In the genomic region with DNA sequence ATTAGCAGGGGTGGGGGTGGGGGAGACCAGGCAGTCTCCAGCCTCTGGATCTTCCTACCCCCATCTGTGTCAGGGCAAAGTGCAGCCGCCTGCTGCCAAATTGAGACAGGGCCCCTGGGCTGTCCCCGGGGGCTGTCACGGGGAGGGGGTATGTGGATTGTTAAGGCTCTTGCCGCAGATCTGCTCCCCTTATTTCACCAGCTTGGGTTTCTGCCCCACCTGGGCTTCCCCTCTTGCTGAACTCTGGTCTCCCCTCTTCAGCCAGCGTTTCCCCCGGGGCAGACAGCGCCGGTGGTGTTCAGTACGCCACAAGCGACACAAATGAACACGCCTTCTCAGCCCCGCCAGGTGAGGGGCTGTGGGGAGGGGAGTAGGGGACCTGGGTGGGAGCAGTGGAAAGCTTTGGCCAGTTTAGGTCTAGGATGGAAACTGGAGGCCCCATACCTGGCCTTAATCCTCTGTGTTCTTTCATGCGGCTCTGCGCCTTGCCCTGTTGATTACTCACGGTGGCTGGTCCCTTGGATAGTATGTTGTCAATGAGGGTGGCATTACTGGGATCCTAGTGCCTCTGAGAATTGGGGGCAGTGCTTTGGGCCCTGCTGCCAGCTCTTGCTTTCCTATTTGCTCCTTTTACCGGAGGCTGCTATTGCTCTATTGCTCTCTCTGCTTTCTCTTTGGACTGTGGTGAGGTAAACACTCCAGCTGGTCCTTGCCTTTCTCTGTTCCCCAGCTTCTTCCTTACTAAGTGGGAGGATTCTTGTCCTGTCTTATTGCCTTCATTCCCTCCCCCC, we compare ENCODE assay signal across 8 cellular contexts. TPM values are rescaled to one million over a fixed set of nuclear protein-coding genes. Genes with fewer than 3 reads are reported as not detected.
A peak's percentile ranks its signal among the peaks of the same experiment; 100 is the strongest.
DNase-seq lines count a peak whose midpoint lies in the region; ATAC-seq and TF ChIP-seq lines count a peak whose summit lies in the region.

No MANE protein-coding gene starts in this region.

- TF ChIP-seq RAD21 in liver (IDR thresholded peaks at IDR 0.05): no peak

- H3K36me3 ChIP-seq in right atrium auricular region (peaks cover 18% of the 10 kb centered on the region), ascending aorta (peaks cover 17 to 27% of the 10 kb centered on the region in 2 donors), liver (ENCODE audit: control insufficient read depth in 4 of 4, insufficient read depth in 3 of 4, low read depth in 1 of 4, low read length in 3 of 4) (peaks cover 11 to 26% (median 16%) of the 10 kb centered on the region in 4 donors), upper lobe of left lung (peaks cover 5 to 37% (median 22%) of the 10 kb centered on the region in 4 donors)

- H3K27me3 ChIP-seq in right atrium auricular region (no peaks in the 10 kb centered on the region), ascending aorta (no peaks in the 10 kb centered on the region), liver (ENCODE audit: control insufficient read depth in 4 of 4, insufficient read depth in 4 of 4, low read length in 3 of 4) (no peaks in the 10 kb centered on the region), upper lobe of left lung (no peaks in the 10 kb centered on the region)

- H3K4me1 ChIP-seq in right atrium auricular region (peaks cover 0 to 61% of the 10 kb centered on the region in 2 donors), ascending aorta (peaks cover 30 to 48% of the 10 kb centered on the region in 2 donors), liver (ENCODE audit: control insufficient read depth in 4 of 4, insufficient read depth in 4 of 4, low read length in 3 of 4) (peaks cover 13 to 58% (median 53%) of the 10 kb centered on the region in 4 donors), upper lobe of left lung (peaks cover 54 to 64% (median 58%) of the 10 kb centered on the region in 4 donors)

- no peak for TF ChIP-seq EP300 in upper lobe of left lung (IDR thresholded peaks at IDR 0.05)

- H3K9me3 ChIP-seq in right atrium auricular region: no peaks in the 10 kb centered on the region
- H3K9me3 ChIP-seq in ascending aorta: no peaks in the 10 kb centered on the region
- no peaks in the 10 kb centered on the region for H3K9me3 ChIP-seq in liver (ENCODE audit: control insufficient read depth in 4 of 4, low read length in 3 of 4)
- no peaks in the 10 kb centered on the region for H3K9me3 ChIP-seq in upper lobe of left lung

- 21% methylated on average over 16 of the region's 16 CpGs for WGBS in liver
- WGBS in upper lobe of left lung, 2 donors: 28 to 51% methylated on average over 4 to 16 of the region's 16 CpGs

- intact Hi-C loops in cardiac septum (cut with DNase I): loop anchor here (2.0 kb wide), 2 partner anchors 21 to 47 kb away; a partner anchor contains a TSS
- intact Hi-C loops in ascending aorta (cut with DNase I): loop anchor here (1.0 to 10.0 kb wide), 3 partner anchors 46 to 969 kb away; a partner anchor contains a TSS

- no peak for DNase-seq in right atrium auricular region (ENCODE audit: low spot score)
- no peak for DNase-seq in cardiac septum (ENCODE audit: low spot score)
- no peak for DNase-seq in ascending aorta (ENCODE audit: low spot score in 2 of 2)
- DNase-seq in upper lobe of left lung: peak in 1 of 2 donors; percentile 42
- no peak for DNase-seq in HCEC 1CT
- DNase-seq in stimulated activated CD4-positive, alpha-beta T cell treated with anti-CD3 and anti-CD28 coated beads, Interleukin-2, amount 100 ng/mL, for 24 hours: no peak

- peak overlapping the region; percentile 64 for H3K9ac ChIP-seq in liver (ENCODE audit: low read depth in 1 of 2, low read length in 2 of 2)

- H3K4me3 ChIP-seq in right atrium auricular region (peak overlapping the region; percentile 76 to 77), ascending aorta (peak overlapping the region; percentile 76 to 79), liver (ENCODE audit: low read depth in 1 of 3, low read length in 3 of 3) (peak overlapping the region; percentile 88 to 98 (median 96)), upper lobe of left lung (peak overlapping the region; percentile 83 to 93 (median 88))

- no peak for TF ChIP-seq CTCF in right atrium auricular region (IDR thresholded peaks at IDR 0.05)
- TF ChIP-seq CTCF in ascending aorta (IDR thresholded peaks at IDR 0.05): no peak
- TF ChIP-seq CTCF in liver (IDR thresholded peaks at IDR 0.05; ENCODE audit: low read depth, low read length, missing input control): no peak
- no peak for TF ChIP-seq CTCF in upper lobe of left lung (IDR thresholded peaks at IDR 0.05)

- peak overlapping the region; percentile 92 to 96 for H3K27ac ChIP-seq in right atrium auricular region
- peak overlapping the region; percentile 95 to 98 for H3K27ac ChIP-seq in ascending aorta
- peak overlapping the region; percentile 88 to 92 for H3K27ac ChIP-seq in liver (ENCODE audit: low read depth in 1 of 2, low read length in 2 of 2)
- H3K27ac ChIP-seq in upper lobe of left lung: peak overlapping the region; percentile 97 to 98 (median 98)

- ATAC-seq in upper lobe of left lung (ENCODE audit: low FRiP score in 2 of 2): no peak
- no peak for ATAC-seq in GM19467 (IDR thresholded peaks at IDR 0.05; ENCODE audit: unreplicated experiment)

- no peak for TF ChIP-seq POLR2A in upper lobe of left lung (IDR thresholded peaks at IDR 0.05)

TF ChIP-seq in liver, 16 proteins besides CTCF, POLR2A, EP300 and RAD21:
- TF ChIP-seq RXRA (IDR thresholded peaks at IDR 0.05) (peak in 1 of 2 donors; percentile 31), GABPA (IDR thresholded peaks at IDR 0.05 in 1 of 2, conservative IDR thresholded peaks at IDR 0.05 in 1 of 2) (no peak), HNF4A (conservative IDR thresholded peaks at IDR 0.05) (peak; percentile 69 to 70)

RNA-seq across cellular contexts. Expression of a gene that starts 1.7 kb away (rescaled TPM):
- total RNA-seq in right atrium auricular region (100 to 1,000 TPM; 270 to 276 TPM), cardiac septum (284 TPM), ascending aorta (192 TPM), liver (100 to 1,000 TPM; 162 to 329 TPM), upper lobe of left lung (100 to 1,000 TPM; 278 to 408 (median 326) TPM)
- 100 to 1,000 TPM; 140 to 253 TPM for polyA plus RNA-seq in liver

RNA-seq across cellular contexts. Expression of a gene that starts 17.0 kb away (rescaled TPM):
- total RNA-seq in right atrium auricular region (100 to 1,000 TPM; 213 to 259 TPM), cardiac septum (217 TPM), ascending aorta (151 TPM), liver (100 to 1,000 TPM; 200 to 213 TPM), upper lobe of left lung (100 to 1,000 TPM; 144 to 259 (median 165) TPM)
- polyA plus RNA-seq in liver: 100 to 1,000 TPM in 1 of 2 donors, 10 to 100 TPM in 1; 77.5 to 122 TPM

RNA-seq across cellular contexts. Expression of a gene that starts 21.3 kb away (rescaled TPM):
- 10 to 100 TPM; 33.7 to 45.8 TPM for total RNA-seq in right atrium auricular region
- 43.3 TPM for total RNA-seq in cardiac septum
- 47.7 TPM for total RNA-seq in ascending aorta
- total RNA-seq in liver: 1 to 10 TPM; 3.5 to 5.7 TPM
- 1 to 10 TPM in 1 of 2 donors, under 1 TPM in 1; 0.81 to 1.9 TPM for polyA plus RNA-seq in liver
- 10 to 100 TPM; 14.8 to 52.7 (median 25.2) TPM for total RNA-seq in upper lobe of left lung

RNA-seq across cellular contexts. Expression of a gene that starts 40.2 kb away (rescaled TPM):
- total RNA-seq in right atrium auricular region (1 to 10 TPM in 1 of 2 donors, not detected in 1; 1.6 TPM), cardiac septum (0.19 TPM), ascending aorta (not detected), liver (not detected), upper lobe of left lung (not detected)
- polyA plus RNA-seq in liver: not detected

RNA-seq across cellular contexts. Expression of a gene that starts 45.3 kb away (rescaled TPM):
- 1 to 10 TPM; 1.3 to 2.7 TPM for total RNA-seq in right atrium auricular region
- 3.1 TPM for total RNA-seq in cardiac septum
- total RNA-seq in ascending aorta: 31.2 TPM
- 1 to 10 TPM; 3.6 to 3.9 TPM for total RNA-seq in liver
- polyA plus RNA-seq in liver: 1 to 10 TPM; 1.1 to 1.6 TPM
- total RNA-seq in upper lobe of left lung: 10 to 100 TPM in 1 of 6 donors, 1 to 10 TPM in 5; 3.0 to 14.7 (median 5.3) TPM
